In the genomic region with DNA sequence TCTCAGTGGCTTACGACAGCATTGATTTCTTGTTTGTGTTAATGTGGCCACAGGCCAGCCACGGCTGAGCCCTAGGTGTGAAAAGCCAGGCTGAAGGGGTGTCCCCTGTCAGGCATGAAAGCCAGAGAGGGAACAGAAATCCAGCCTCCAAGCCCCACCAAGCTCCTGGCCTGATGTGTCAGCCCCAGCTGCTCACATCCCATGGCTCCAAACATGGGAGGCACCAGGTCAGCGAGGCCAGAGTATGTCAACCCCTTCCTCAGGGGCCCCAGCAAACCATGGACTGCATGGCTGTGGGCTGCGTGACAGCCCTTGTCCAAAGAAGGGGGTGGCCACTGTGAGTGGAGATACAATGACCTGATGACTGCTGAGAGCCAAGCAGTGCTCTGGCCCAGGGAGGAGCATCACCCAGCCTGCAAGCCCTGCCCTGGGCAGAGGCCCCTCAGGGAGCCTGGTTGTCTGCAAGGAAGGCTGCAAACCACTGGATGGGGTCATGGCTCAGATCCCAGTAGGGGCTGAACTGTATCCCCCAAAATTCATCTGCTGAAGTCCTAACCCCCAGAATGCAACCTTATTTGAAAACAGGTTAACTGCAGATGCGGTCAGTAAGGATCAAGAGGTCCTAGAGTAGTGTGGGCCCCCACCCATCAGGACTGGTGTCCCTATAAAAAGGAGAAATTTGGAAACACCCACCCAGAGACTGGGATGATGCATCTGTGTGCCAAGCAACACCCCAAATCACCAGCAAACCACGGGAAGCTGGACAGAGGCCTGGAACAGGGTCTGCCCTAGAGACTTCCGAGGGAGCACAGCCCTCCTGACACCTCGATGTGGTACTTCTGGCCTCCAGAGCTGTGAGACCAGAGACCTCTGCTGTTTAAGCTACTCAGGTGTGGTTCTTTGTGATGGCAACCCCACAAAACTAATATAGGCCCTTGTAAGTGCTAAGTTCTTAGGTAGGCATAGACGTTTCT, we compare ENCODE assay signal across 18 cellular contexts. TPM values are rescaled to one million over a fixed set of nuclear protein-coding genes. Genes with fewer than 3 reads are reported as not detected.
A peak's percentile ranks its signal among the peaks of the same experiment; 100 is the strongest.
DNase-seq lines count a peak whose midpoint lies in the region; ATAC-seq and TF ChIP-seq lines count a peak whose summit lies in the region.
"Had no signal": no experiment of that assay in that cellular context is flagged by ENCODE, and none has a peak within 500 bp of the region (broad histone marks: within the 10 kb centered on the region; RNA-seq: fewer than 3 reads in every experiment).

No MANE protein-coding gene starts in this region.

- H3K4me3 ChIP-seq in breast epithelium, result no peak overlapping the region
- no peak overlapping the region for H3K4me3 ChIP-seq in mammary epithelial cell (replicated peaks in 1 of 3; ENCODE audit: insufficient read depth in 1 of 3, low read depth in 2 of 3, low read length in 3 of 3)
- H3K4me3 ChIP-seq in vagina, result no peak overlapping the region
- H3K4me3 ChIP-seq: A549, PC-9 had no signal

- no peak for TF ChIP-seq CTCF in breast epithelium (IDR thresholded peaks at IDR 0.05)
- no peak for TF ChIP-seq CTCF in mammary epithelial cell (conservative IDR thresholded peaks at IDR 0.05 in 1 of 2, IDR thresholded peaks at IDR 0.05 in 1 of 2; ENCODE audit: extremely low read depth in 1 of 2, insufficient read depth in 1 of 2, low read depth in 1 of 2, low read length in 2 of 2)
- TF ChIP-seq CTCF in chondrocyte (IDR thresholded peaks at IDR 0.05), result no peak
- no peak for TF ChIP-seq CTCF in vagina (IDR thresholded peaks at IDR 0.05)

- intact Hi-C loops in breast epithelium (cut with DNase I; ENCODE audit: low total_unique reads), result loop anchor here (2.0 kb wide), 1 partner anchor 26 kb away; no protein-coding TSS in a partner anchor
- intact Hi-C loops in mammary epithelial cell (cut with micrococcal nuclease), result no loop called here
- intact Hi-C loops in vagina (cut with DNase I), result no loop called here

- H3K27me3 Mint-ChIP-seq in chondrocyte (ENCODE audit: low read depth), result peaks cover 12% of the 10 kb centered on the region

- no peak overlapping the region for H3K27ac Mint-ChIP-seq in chondrocyte (ENCODE audit: unreplicated experiment)
- H3K27ac Mint-ChIP-seq: HFFc6 had no signal

- no peak overlapping the region for H3K9ac ChIP-seq in mammary epithelial cell (ENCODE audit: insufficient read depth, low read length)

- H3K27ac ChIP-seq in breast epithelium, result no peak overlapping the region
- no peak overlapping the region for H3K27ac ChIP-seq in mammary epithelial cell (ENCODE audit: insufficient read depth, low read depth, low read length)
- no peak overlapping the region for H3K27ac ChIP-seq in vagina
- H3K27ac ChIP-seq: A549, PC-9 had no signal

- no peak overlapping the region for H3K4me2 ChIP-seq in mammary epithelial cell (ENCODE audit: insufficient read depth, low read depth, low read length)
- H3K4me2 ChIP-seq: A549, PC-9 had no signal

- no peaks in the 10 kb centered on the region for H3K9me3 Mint-ChIP-seq in chondrocyte (ENCODE audit: low read depth)
- H3K9me3 Mint-ChIP-seq: HFFc6 had no signal

- CTCF ChIA-PET in mammary epithelial cell (lab: Charles Lee; ENCODE audit: low non-redundant PET), result no interaction called here

- no peak for TF ChIP-seq POLR2A in breast epithelium (IDR thresholded peaks at IDR 0.05)
- no peak for TF ChIP-seq POLR2A in vagina (IDR thresholded peaks at IDR 0.05)

- DNase-seq in breast epithelium (ENCODE audit: low spot score in 2 of 2) (peak; percentile 1 to 36), mammary epithelial cell (no peak), chondrocyte (ENCODE audit: low spot score) (peak; percentile 67), mucosa of gallbladder (ENCODE audit: low spot score) (peak; percentile 6), vagina (ENCODE audit: extremely low spot score in 2 of 2) (peak; percentile 67 to 94), NCI-H146 (lab: John Stamatoyannopoulos, UW) (no peak)
- DNase-seq: GOT3, HFFc6, Kasumi-1, NCI-H1105 treated with DMSO at 0.1 percent for 48 hours, NCI-H187 treated with DMSO at 0.1 percent for 48 hours, NCI-H2171, NCI-H446 treated with DMSO at 0.1 percent for 48 hours, NCI-H748 treated with DMSO at 0.1 percent for 48 hours, PC-9 had no signal

- H2AFZ ChIP-seq in mammary epithelial cell (ENCODE audit: low read depth, low read length), result no peak overlapping the region
- H2AFZ ChIP-seq: PC-9 had no signal

- H3K79me2 ChIP-seq in mammary epithelial cell (ENCODE audit: insufficient read depth, low read length), result no peaks in the 10 kb centered on the region

- no peak for ATAC-seq in GM18520 (IDR thresholded peaks at IDR 0.05; ENCODE audit: unreplicated experiment)
- no peak for ATAC-seq in HG02840 (IDR thresholded peaks at IDR 0.05; ENCODE audit: low FRiP score, unreplicated experiment)
- ATAC-seq: A549 had no signal

- WGBS in mammary epithelial cell (ENCODE audit: low coverage, missing lambda C conversion rate), result 68% methylated on average over 5 of the region's 9 CpGs

- H4K20me1 ChIP-seq in mammary epithelial cell (ENCODE audit: insufficient read depth, low read length), result no peaks in the 10 kb centered on the region

- peaks cover 0 to 6% of the 10 kb centered on the region in 2 donors for H3K4me1 ChIP-seq in breast epithelium
- H3K4me1 ChIP-seq in mammary epithelial cell (ENCODE audit: insufficient read depth, low read length), result no peaks in the 10 kb centered on the region
- peaks cover 29% of the 10 kb centered on the region for H3K4me1 ChIP-seq in vagina
- H3K4me1 ChIP-seq: A549 had no signal

- H3K36me3 ChIP-seq in breast epithelium (no peaks in the 10 kb centered on the region), mammary epithelial cell (ENCODE audit: insufficient read depth, low read length) (no peaks in the 10 kb centered on the region), vagina (no peaks in the 10 kb centered on the region)

- H3K9me3 ChIP-seq in breast epithelium (no peaks in the 10 kb centered on the region), mammary epithelial cell (replicated peaks; ENCODE audit: insufficient read depth, low read length) (no peaks in the 10 kb centered on the region), vagina (no peaks in the 10 kb centered on the region)
- H3K9me3 ChIP-seq: A549 had no signal

- H3K36me3 Mint-ChIP-seq in chondrocyte (ENCODE audit: low read depth), result no peaks in the 10 kb centered on the region

- no peak overlapping the region for H3K4me3 Mint-ChIP-seq in chondrocyte (ENCODE audit: unreplicated experiment)
- H3K4me3 Mint-ChIP-seq: HFFc6 had no signal

- no peaks in the 10 kb centered on the region for H3K27me3 ChIP-seq in breast epithelium
- peaks cover 7% of the 10 kb centered on the region for H3K27me3 ChIP-seq in mammary epithelial cell (ENCODE audit: insufficient read depth, low read length)
- H3K27me3 ChIP-seq in vagina, result no peaks in the 10 kb centered on the region

- in situ Hi-C loops in mammary epithelial cell (cut with MboI; ENCODE audit: low sequenced_read_pairs in 2 of 2), result no loop called here

- no TSS peak for BruUV-seq in mammary epithelial cell (replicated peaks; lab: Mats Ljungman, UMichigan)

- no peaks in the 10 kb centered on the region for H3K4me1 Mint-ChIP-seq in chondrocyte (ENCODE audit: low read depth)

- dilution Hi-C loops in mammary epithelial cell (cut with HindIII; ENCODE audit: low sequenced_read_pairs), result no loop called here

RNA-seq across cellular contexts. Expression of gene MX2, which starts 3.3 kb away (rescaled TPM):
- total RNA-seq in breast epithelium, result 10 to 100 TPM in 2 of 3 donors, 1 to 10 TPM in 1; 8.9 to 31.5 (median 29.4) TPM
- not detected for total RNA-seq in mammary epithelial cell
- not detected for polyA plus RNA-seq in mammary epithelial cell
- polyA minus RNA-seq in mammary epithelial cell, result not detected
- total RNA-seq in chondrocyte, result not detected in 3 replicates
- 18.1 TPM for total RNA-seq in mucosa of gallbladder
- total RNA-seq in vagina, result 13.5 TPM
- polyA plus RNA-seq: A549 had no signal

RNA-seq across cellular contexts. Expression of gene FAM3B, which starts 41.9 kb away (rescaled TPM):
- total RNA-seq in breast epithelium, result 10 to 100 TPM in 2 of 3 donors, 1 to 10 TPM in 1; 1.6 to 13.6 (median 10.5) TPM
- total RNA-seq in mammary epithelial cell, result under 1 TPM in 1 of 2 donors, not detected in 1; 0.17 TPM
- not detected for polyA plus RNA-seq in mammary epithelial cell
- polyA minus RNA-seq in mammary epithelial cell, result not detected
- not detected in 3 replicates for total RNA-seq in chondrocyte
- total RNA-seq in mucosa of gallbladder, result 43.1 TPM
- total RNA-seq in vagina, result 2.9 TPM
- total RNA-seq: HFFc6, PC-9 had no signal
- polyA plus RNA-seq: A549 had no signal

Comparison
In these comparisons a context has a peak if more than half of its experiments do, and no peak if none do; other contexts are left out.
1. DNase-seq: peak in breast epithelium (2 of 2), chondrocyte (single experiment), mucosa of gallbladder (single experiment) and vagina (2 of 2); none in mammary epithelial cell (single experiment) and NCI-H146 (single experiment).